In the genomic region with DNA sequence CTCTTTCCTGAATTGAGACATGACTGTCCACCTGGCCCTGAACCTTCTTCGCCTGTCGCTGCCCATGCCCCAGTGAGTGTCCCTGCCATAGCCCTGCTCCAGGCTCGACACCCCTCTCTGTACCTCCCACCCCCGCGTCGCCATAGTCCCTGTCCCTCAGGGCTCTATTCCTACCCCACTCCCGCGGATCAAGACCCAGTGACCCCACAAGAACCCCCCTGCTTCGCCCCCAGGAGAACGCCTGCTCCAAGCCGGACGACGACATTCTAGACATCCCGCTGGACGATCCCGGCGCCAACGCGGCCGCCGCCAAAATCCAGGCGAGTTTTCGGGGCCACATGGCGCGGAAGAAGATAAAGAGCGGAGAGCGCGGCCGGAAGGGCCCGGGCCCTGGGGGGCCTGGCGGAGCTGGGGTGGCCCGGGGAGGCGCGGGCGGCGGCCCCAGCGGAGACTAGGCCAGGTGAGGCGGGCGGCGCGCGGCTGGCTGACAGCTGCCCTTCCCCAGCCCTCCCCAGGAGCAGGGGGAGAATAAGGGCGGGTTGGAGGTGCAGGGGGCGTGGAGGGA, we compare ENCODE assay signal across 11 cellular contexts. TPM values are rescaled to one million over a fixed set of nuclear protein-coding genes. Genes with fewer than 3 reads are reported as not detected.
DNase-seq lines count a peak whose midpoint lies in the region; ATAC-seq and TF ChIP-seq lines count a peak whose summit lies in the region.
"Had no signal": no experiment of that assay in that cellular context is flagged by ENCODE, and none has a peak within 500 bp of the region (broad histone marks: within the 10 kb centered on the region; RNA-seq: fewer than 3 reads in every experiment).

No MANE protein-coding gene starts in this region.

- peaks cover 18% of the 10 kb centered on the region for H3K4me1 ChIP-seq in CD8-positive, alpha-beta memory T cell (ENCODE audit: insufficient read depth, low read length)
- H3K4me1 ChIP-seq in OCI-LY7 (ENCODE audit: insufficient read depth, low read length, poor library complexity, severe bottlenecking): peaks cover 30% of the 10 kb centered on the region
- peaks cover 14% of the 10 kb centered on the region for H3K4me1 ChIP-seq in neural progenitor cell

- ATAC-seq in GM18861 (IDR thresholded peaks at IDR 0.05; ENCODE audit: unreplicated experiment): no peak

- H3K36me3 ChIP-seq in CD8-positive, alpha-beta memory T cell (ENCODE audit: insufficient read depth, low read length): no peaks in the 10 kb centered on the region
- H3K36me3 ChIP-seq in OCI-LY7 (ENCODE audit: insufficient read depth, low read length) (no peaks in the 10 kb centered on the region), neural progenitor cell (no peaks in the 10 kb centered on the region)
- H3K36me3 ChIP-seq: ovary had no signal

- no peak for DNase-seq in CD8-positive, alpha-beta memory T cell
- DNase-seq in OCI-LY7 (ENCODE audit: low spot score) (no peak), epithelial cell of proximal tubule (ENCODE audit: low read depth) (no peak), neural progenitor cell (ENCODE audit: low spot score) (peak; percentile 38), SIG-M5 (lab: John Stamatoyannopoulos, UW) (no peak), NCI-H2081 treated with DMSO at 0.1 percent for 48 hours (lab: John Stamatoyannopoulos, UW) (no peak), NK-92 (lab: John Stamatoyannopoulos, UW; ENCODE audit: unreplicated experiment) (no peak)
- DNase-seq: ovary had no signal

- peaks cover 16 to 20% of the 10 kb centered on the region in 2 donors for H3K27me3 Mint-ChIP-seq in CD8-positive, alpha-beta memory T cell
- peaks cover 70% of the 10 kb centered on the region for H3K27me3 Mint-ChIP-seq in neural progenitor cell (ENCODE audit: insufficient read depth, low read depth)

- no peak overlapping the region for H3K27ac ChIP-seq in CD8-positive, alpha-beta memory T cell (ENCODE audit: low read depth, low read length)
- H3K27ac ChIP-seq in OCI-LY7 (ENCODE audit: low read depth, low read length, poor library complexity, severe bottlenecking): no peak overlapping the region
- H3K27ac ChIP-seq in neural progenitor cell: no peak overlapping the region
- H3K27ac ChIP-seq: ovary had no signal

- no peak overlapping the region for H3K4me3 ChIP-seq in CD8-positive, alpha-beta memory T cell (ENCODE audit: low read length)
- H3K4me3 ChIP-seq in OCI-LY7 (ENCODE audit: low read depth, low read length, poor library complexity, severe bottlenecking): peak overlapping the region; percentile 70
- peak overlapping the region; percentile 93 for H3K4me3 ChIP-seq in epithelial cell of proximal tubule (ENCODE audit: low read depth, low read length)
- H3K4me3 ChIP-seq in neural progenitor cell: peak overlapping the region; percentile 49

- peaks cover 0 to 6% (median 0%) of the 10 kb centered on the region in 3 donors for H3K36me3 Mint-ChIP-seq in CD8-positive, alpha-beta memory T cell
- peaks cover 30% of the 10 kb centered on the region for H3K36me3 Mint-ChIP-seq in neural progenitor cell

- H3K9me3 Mint-ChIP-seq in CD8-positive, alpha-beta memory T cell: no peaks in the 10 kb centered on the region
- H3K9me3 Mint-ChIP-seq in neural progenitor cell: peaks cover 26% of the 10 kb centered on the region

- H3K27me3 ChIP-seq in CD8-positive, alpha-beta memory T cell (ENCODE audit: insufficient read depth, low read length, poor library complexity, severe bottlenecking): no peaks in the 10 kb centered on the region
- H3K27me3 ChIP-seq in neural progenitor cell: peaks cover 100% of the 10 kb centered on the region
- H3K27me3 ChIP-seq: ovary had no signal

- peaks cover 12 to 20% (median 13%) of the 10 kb centered on the region in 3 donors for H3K4me1 Mint-ChIP-seq in CD8-positive, alpha-beta memory T cell
- peaks cover 25% of the 10 kb centered on the region for H3K4me1 Mint-ChIP-seq in neural progenitor cell

- H3K9ac ChIP-seq in neural progenitor cell: no peak overlapping the region

- H3K27ac Mint-ChIP-seq in CD8-positive, alpha-beta memory T cell: peak overlapping the region in 2 of 8 donors; percentile 34 to 78
- no peak overlapping the region for H3K27ac Mint-ChIP-seq in neural progenitor cell

- H3K4me2 ChIP-seq in OCI-LY7 (ENCODE audit: low read length) (peak overlapping the region; percentile 74), neural progenitor cell (peak overlapping the region; percentile 92)

- H3F3A ChIP-seq in neural progenitor cell (ENCODE audit: low read depth): peaks cover 6% of the 10 kb centered on the region

- H4K20me1 ChIP-seq in OCI-LY7 (ENCODE audit: insufficient read depth, low read length) (no peaks in the 10 kb centered on the region; the same call in 1 of the 2 replicates), neural progenitor cell (ENCODE audit: low read depth) (peaks cover 35% of the 10 kb centered on the region)

- H3K9me3 ChIP-seq in CD8-positive, alpha-beta memory T cell (ENCODE audit: low read length): no peaks in the 10 kb centered on the region
- H3K9me3 ChIP-seq in OCI-LY7 (ENCODE audit: low read length) (no peaks in the 10 kb centered on the region), neural progenitor cell (ENCODE audit: low read depth) (no peaks in the 10 kb centered on the region)
- H3K9me3 ChIP-seq: ovary had no signal

- POLR2A ChIA-PET in CD8-positive, alpha-beta memory T cell (lab: Charles Lee): interaction anchor here (1.3 kb wide), 1 partner anchor 824 kb away, joined by 4 read pairs; the partner anchor contains the start of gene EI24
- POLR2A ChIA-PET in OCI-LY7 (lab: Charles Lee): interaction anchor here (0.6 to 2.7 kb wide), 3 partner anchors 27 to 130 kb away, joined by 3 to 9 read pairs (median 4); partner anchors contain the start of genes SIAE and SPA17

- H3K79me2 ChIP-seq in OCI-LY7 (ENCODE audit: insufficient read depth, low read depth, low read length): no peaks in the 10 kb centered on the region
- no peaks in the 10 kb centered on the region for H3K79me2 ChIP-seq in neural progenitor cell (ENCODE audit: low read depth)

- H2AFZ ChIP-seq in OCI-LY7 (ENCODE audit: low read length) (no peak overlapping the region), neural progenitor cell (replicated peaks) (peak overlapping the region; percentile 49)

- BruUV-seq in OCI-LY7 (replicated peaks; lab: Mats Ljungman, UMichigan): no TSS peak

- TF ChIP-seq CTCF in OCI-LY7 (conservative IDR thresholded peaks at IDR 0.05; ENCODE audit: low read length) (no peak), epithelial cell of proximal tubule (conservative IDR thresholded peaks at IDR 0.05; ENCODE audit: low read depth, low read length) (no peak), neural progenitor cell (IDR thresholded peaks at IDR 0.05) (no peak)

- CTCF ChIA-PET in CD8-positive, alpha-beta memory T cell (lab: Charles Lee): interaction anchor here (1.0 to 6.2 kb wide), 8 partner anchors 13 to 102 kb away, joined by 3 to 73 read pairs (median 11); partner anchors contain the start of genes ESAM and MSANTD2
- CTCF ChIA-PET in OCI-LY7 (lab: Charles Lee; ENCODE audit: unreplicated experiment): no interaction called here

- peak overlapping the region; percentile 62 to 97 (median 75) for H3K4me3 Mint-ChIP-seq in CD8-positive, alpha-beta memory T cell
- peak overlapping the region; percentile 62 for H3K4me3 Mint-ChIP-seq in neural progenitor cell

- intact Hi-C loops in OCI-LY7 (cut with micrococcal nuclease; ENCODE audit: unreplicated experiment): loop anchor here (5.0 kb wide), 1 partner anchor 92 kb away; no protein-coding TSS in a partner anchor

- H3K9me2 ChIP-seq in OCI-LY7 (ENCODE audit: insufficient read depth, low read length): no peaks in the 10 kb centered on the region

RNA-seq across cellular contexts. Expression of gene NRGN, which starts 5.6 kb away (rescaled TPM):
- 1 to 10 TPM; 4.6 to 6.4 TPM for total RNA-seq in CD8-positive, alpha-beta memory T cell
- not detected for polyA plus RNA-seq in CD8-positive, alpha-beta memory T cell
- 3.3 and 6.8 TPM in 2 replicates for total RNA-seq in OCI-LY7 (2014; rRNA removed; shearing (Covaris generic))
- total RNA-seq in OCI-LY7 (2022) (15.3 and 16.9 TPM in 2 replicates), epithelial cell of proximal tubule (2.7 and 5.8 TPM in 2 replicates), neural progenitor cell (ENCODE audit: low replicate concordance) (0.39 and 7.5 TPM in 2 replicates)

RNA-seq across cellular contexts. Expression of gene VSIG2, which starts 6.7 kb away (rescaled TPM):
- total RNA-seq in CD8-positive, alpha-beta memory T cell: under 1 TPM; 0.24 to 0.40 TPM
- not detected for polyA plus RNA-seq in CD8-positive, alpha-beta memory T cell
- not detected in 2 replicates for total RNA-seq in OCI-LY7 (2014; rRNA removed; shearing (Covaris generic))
- total RNA-seq in OCI-LY7 (2022) (not detected in 2 replicates), epithelial cell of proximal tubule (0.29 and 0.40 TPM in 2 replicates), neural progenitor cell (ENCODE audit: low replicate concordance) (not detected in 2 replicates)
- total RNA-seq: Daoy, SK-MEL-5 had no signal

RNA-seq across cellular contexts. Expression of gene ESAM, which starts 16.7 kb away (rescaled TPM):
- under 1 TPM; 0.35 to 0.77 TPM for total RNA-seq in CD8-positive, alpha-beta memory T cell
- polyA plus RNA-seq in CD8-positive, alpha-beta memory T cell: not detected
- total RNA-seq in OCI-LY7 (2014; rRNA removed; shearing (Covaris generic)): 0.15 and 0.35 TPM in 2 replicates
- 0.49 and 0.83 TPM in 2 replicates for total RNA-seq in OCI-LY7 (2022)
- 1.8 and 9.9 TPM in 2 replicates for total RNA-seq in epithelial cell of proximal tubule
- 0.26 and 0.81 TPM in 2 replicates for total RNA-seq in neural progenitor cell (ENCODE audit: low replicate concordance)
- total RNA-seq: SK-MEL-5 had no signal

RNA-seq across cellular contexts. Expression of gene MSANTD2, which starts 54.9 kb away (rescaled TPM):
- total RNA-seq in CD8-positive, alpha-beta memory T cell: 10 to 100 TPM; 12.3 to 13.2 TPM
- polyA plus RNA-seq in CD8-positive, alpha-beta memory T cell: 4.4 TPM
- total RNA-seq in OCI-LY7 (2014; rRNA removed; shearing (Covaris generic)): 17.7 and 22.1 TPM in 2 replicates
- total RNA-seq in OCI-LY7 (2022) (21.9 and 23.4 TPM in 2 replicates), epithelial cell of proximal tubule (7.2 and 8.5 TPM in 2 replicates), neural progenitor cell (ENCODE audit: low replicate concordance) (35.8 and 41.9 TPM in 2 replicates)
